Comparison of ENCODE assay signal across 15 cellular contexts in the genomic region with DNA sequence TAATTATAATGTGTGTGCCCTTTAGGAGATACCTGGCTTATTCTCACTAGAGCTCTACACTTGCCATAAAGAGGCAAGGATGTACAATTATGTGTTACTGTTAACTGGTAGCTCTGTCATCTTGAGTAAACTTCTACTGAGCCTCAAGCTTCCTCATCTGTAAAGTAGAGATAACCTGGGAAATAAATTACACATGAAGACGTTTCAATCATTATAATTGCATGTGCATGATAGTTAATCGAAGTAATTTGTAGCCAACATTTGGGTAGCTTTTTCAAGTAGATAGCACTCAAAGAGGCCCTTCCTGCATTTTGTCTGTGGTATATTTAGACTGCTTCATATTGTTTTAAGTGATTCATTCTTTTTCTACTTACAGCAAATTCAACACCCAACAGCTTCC. TPM values are rescaled to one million over a fixed set of nuclear protein-coding genes. Genes with fewer than 3 reads are reported as not detected.
A peak's percentile ranks its signal among the peaks of the same experiment; 100 is the strongest.
DNase-seq lines count a peak whose midpoint lies in the region; ATAC-seq and TF ChIP-seq lines count a peak whose summit lies in the region.
"Had no signal": no experiment of that assay in that cellular context is flagged by ENCODE, and none has a peak within 500 bp of the region (broad histone marks: within the 10 kb centered on the region; RNA-seq: fewer than 3 reads in every experiment).

No MANE protein-coding gene starts in this region.

- peaks cover 21% of the 10 kb centered on the region for H3K36me3 Mint-ChIP-seq in CD4-positive, CD25-positive, alpha-beta regulatory T cell
- peaks cover 63% of the 10 kb centered on the region for H3K36me3 Mint-ChIP-seq in WTC11

- peak overlapping the region; percentile 57 for H3K4me2 ChIP-seq in DOHH2 (ENCODE audit: low read length)
- H3K4me2 ChIP-seq in mesendoderm (ENCODE audit: low read length): no peak overlapping the region

- WGBS in mesendoderm (ENCODE audit: extremely low coverage, insufficient coverage, low lambda C conversion rate): no CpG with 5 or more reads among the region's 2 CpGs
- 53 to 65% methylated on average over 2 of the region's 2 CpGs for WGBS in body of pancreas, 2 donors

- H4K5ac ChIP-seq in mesendoderm (ENCODE audit: low read length): no peak overlapping the region

- no peak overlapping the region for H3K56ac ChIP-seq in mesendoderm (ENCODE audit: low read length)

- H3K79me2 ChIP-seq in DOHH2 (ENCODE audit: control insufficient read depth, low read length): peaks cover 93% of the 10 kb centered on the region
- peaks cover 40% of the 10 kb centered on the region for H3K79me2 ChIP-seq in mesendoderm (ENCODE audit: control insufficient read depth, insufficient read depth, low read length)

- peaks cover 50% of the 10 kb centered on the region for H3F3A ChIP-seq in DOHH2 (ENCODE audit: control insufficient read depth, insufficient read depth)

- peaks cover 57% of the 10 kb centered on the region for H3K36me3 ChIP-seq in CD4-positive, CD25-positive, alpha-beta regulatory T cell (ENCODE audit: control insufficient read depth, insufficient read depth, low read length)
- peaks cover 92% of the 10 kb centered on the region for H3K36me3 ChIP-seq in DOHH2 (ENCODE audit: control insufficient read depth, low read length)
- H3K36me3 ChIP-seq in mesendoderm (ENCODE audit: control insufficient read depth, insufficient read depth, low read length): peaks cover 6% of the 10 kb centered on the region
- H3K36me3 ChIP-seq in body of pancreas (replicated peaks in 1 of 2; ENCODE audit: insufficient read depth in 1 of 2, low read depth in 2 of 2): peaks cover 0 to 30% of the 10 kb centered on the region in 2 donors

- peak overlapping the region in 2 of 3 donors; percentile 56 to 80 for H3K27ac Mint-ChIP-seq in CD4-positive, CD25-positive, alpha-beta regulatory T cell
- peak overlapping the region; percentile 80; the same call in 1 of the 2 replicates for H3K27ac Mint-ChIP-seq in WTC11

- ATAC-seq in CD4-positive, CD25-positive, alpha-beta regulatory T cell (ENCODE audit: low read depth in 2 of 2): no peak
- ATAC-seq in WTC11 (no peak), body of pancreas (no peak), HG03039 (IDR thresholded peaks at IDR 0.05; ENCODE audit: unreplicated experiment) (no peak), GM21723 (IDR thresholded peaks at IDR 0.05; ENCODE audit: unreplicated experiment) (no peak)
- ATAC-seq: left lung had no signal

- H4K20me1 ChIP-seq in DOHH2 (ENCODE audit: control insufficient read depth, insufficient read depth, low read depth, low read length): peaks cover 11% of the 10 kb centered on the region

- peak overlapping the region; percentile 77 for H3K9ac ChIP-seq in mesendoderm (ENCODE audit: low read length)

- H2BK120ac ChIP-seq in mesendoderm (ENCODE audit: low read depth, low read length): no peak overlapping the region

- no peak overlapping the region for H3K4ac ChIP-seq in mesendoderm (ENCODE audit: low read depth, low read length)

- no peaks in the 10 kb centered on the region for H3K27me3 Mint-ChIP-seq in CD4-positive, CD25-positive, alpha-beta regulatory T cell
- no peaks in the 10 kb centered on the region for H3K27me3 Mint-ChIP-seq in WTC11 (ENCODE audit: low read depth)

- H4K8ac ChIP-seq in mesendoderm (ENCODE audit: low read depth, low read length): no peak overlapping the region

- H2AK5ac ChIP-seq in mesendoderm (ENCODE audit: low read length): no peak overlapping the region

- H3K4me1 ChIP-seq in CD4-positive, CD25-positive, alpha-beta regulatory T cell (ENCODE audit: control insufficient read depth, insufficient read depth, low read length, poor library complexity, severe bottlenecking): peaks cover 28% of the 10 kb centered on the region
- H3K4me1 ChIP-seq in DOHH2 (ENCODE audit: control insufficient read depth, low read length) (peaks cover 55% of the 10 kb centered on the region), mesendoderm (ENCODE audit: control insufficient read depth, low read depth, low read length) (peaks cover 4% of the 10 kb centered on the region), body of pancreas (peaks cover 45% of the 10 kb centered on the region)

- CTCF ChIA-PET in WTC11 (lab: Charles Lee): interaction anchor here (0.6 kb wide), 1 partner anchor 10 kb away, joined by 3 read pairs; no protein-coding TSS in a partner anchor

- intact Hi-C loops in body of pancreas (cut with DNase I): no loop called here

- H3K9me3 ChIP-seq in CD4-positive, CD25-positive, alpha-beta regulatory T cell (ENCODE audit: control insufficient read depth in 2 of 2, low read length in 2 of 2): no peaks in the 10 kb centered on the region
- H3K9me3 ChIP-seq in DOHH2 (ENCODE audit: control insufficient read depth, insufficient read depth, low read length) (no peaks in the 10 kb centered on the region), body of pancreas (no peaks in the 10 kb centered on the region)
- H3K9me3 ChIP-seq: left lung had no signal

- DNase-seq in CD4-positive, CD25-positive, alpha-beta regulatory T cell: no peak
- DNase-seq in WTC11 (ENCODE audit: low spot score) (no peak), mesendoderm (no peak), body of pancreas (no peak)
- DNase-seq: activated gamma-delta T cell, head of caudate nucleus, left lung, NCI-H526, SHP77 treated with DMSO at 0.1 percent for 48 hours, WERI-Rb-1 had no signal

- no peaks in the 10 kb centered on the region for H3K9me3 Mint-ChIP-seq in CD4-positive, CD25-positive, alpha-beta regulatory T cell
- H3K9me3 Mint-ChIP-seq in WTC11: no peaks in the 10 kb centered on the region

- H3K27me3 ChIP-seq in CD4-positive, CD25-positive, alpha-beta regulatory T cell (ENCODE audit: control insufficient read depth, insufficient read depth, low read length): no peaks in the 10 kb centered on the region
- H3K27me3 ChIP-seq in DOHH2 (ENCODE audit: control insufficient read depth, low read length) (no peaks in the 10 kb centered on the region), mesendoderm (ENCODE audit: insufficient read depth, low read length, poor library complexity) (no peaks in the 10 kb centered on the region), body of pancreas (no peaks in the 10 kb centered on the region)
- H3K27me3 ChIP-seq: left lung had no signal

- peak overlapping the region in 2 of 4 donors; percentile 30 to 90 for H3K4me3 Mint-ChIP-seq in CD4-positive, CD25-positive, alpha-beta regulatory T cell
- peak overlapping the region; percentile 27; the same call in 1 of the 2 replicates for H3K4me3 Mint-ChIP-seq in WTC11

- peak overlapping the region; percentile 5 for H3K27ac ChIP-seq in CD4-positive, CD25-positive, alpha-beta regulatory T cell (ENCODE audit: insufficient read depth, low read length, poor library complexity, severe bottlenecking)
- H3K27ac ChIP-seq in DOHH2 (ENCODE audit: low read depth, low read length) (peak overlapping the region; percentile 22; the same call in 1 of the 2 replicates), mesendoderm (ENCODE audit: low read depth, low read length) (no peak overlapping the region), body of pancreas (no peak overlapping the region)
- H3K27ac ChIP-seq: epithelial cell of prostate, left lung, skin epidermis had no signal

- H3K79me1 ChIP-seq in mesendoderm (ENCODE audit: low read length): no peaks in the 10 kb centered on the region

- no peak for TF ChIP-seq CTCF in DOHH2 (IDR thresholded peaks at IDR 0.05; ENCODE audit: low read depth, low read length, poor library complexity, severe bottlenecking)
- TF ChIP-seq CTCF in WTC11 (IDR thresholded peaks at IDR 0.05): no peak
- no peak for TF ChIP-seq CTCF in body of pancreas (IDR thresholded peaks at IDR 0.05)

- no peak overlapping the region for H2BK5ac ChIP-seq in mesendoderm (ENCODE audit: low read length)

- H3K18ac ChIP-seq in mesendoderm (ENCODE audit: low read length): no peak overlapping the region

- H3K9me2 ChIP-seq in DOHH2 (replicated peaks; ENCODE audit: control insufficient read depth, low read length): no peaks in the 10 kb centered on the region

- no peak overlapping the region for H2BK15ac ChIP-seq in mesendoderm (replicated peaks; ENCODE audit: low read depth)

- no peak for TF ChIP-seq POLR2A in body of pancreas (IDR thresholded peaks at IDR 0.05)

- H3K23ac ChIP-seq in mesendoderm (ENCODE audit: low read length): no peak overlapping the region

- POLR2A ChIA-PET in WTC11 (lab: Charles Lee): interaction anchor here (1.2 kb wide), 1 partner anchor 20 kb away, joined by 4 read pairs; no protein-coding TSS in a partner anchor

- H3K4me1 Mint-ChIP-seq in CD4-positive, CD25-positive, alpha-beta regulatory T cell: peaks cover 13 to 54% (median 26%) of the 10 kb centered on the region in 4 donors
- H3K4me1 Mint-ChIP-seq in WTC11: peaks cover 17% of the 10 kb centered on the region

- H3K4me3 ChIP-seq in CD4-positive, CD25-positive, alpha-beta regulatory T cell (ENCODE audit: low read depth, low read length): no peak overlapping the region
- peak overlapping the region; percentile 77 for H3K4me3 ChIP-seq in DOHH2 (ENCODE audit: low read length)
- no peak overlapping the region for H3K4me3 ChIP-seq in mesendoderm (ENCODE audit: low read length)
- H3K4me3 ChIP-seq in body of pancreas: no peak overlapping the region
- H3K4me3 ChIP-seq: left lung, skin epidermis had no signal

RNA-seq across cellular contexts. Expression of a gene that starts 2.4 kb away (rescaled TPM):
- 42.0 TPM for total RNA-seq in CD4-positive, CD25-positive, alpha-beta regulatory T cell
- polyA plus RNA-seq in CD4-positive, CD25-positive, alpha-beta regulatory T cell: 10 to 100 TPM; 82.1 to 96.2 (median 89.8) TPM
- total RNA-seq in WTC11 (2021) (208 to 246 TPM (median 209 TPM) in 3 replicates), body of pancreas (10 to 100 TPM; 74.5 to 75.8 TPM)
- polyA plus RNA-seq in mesendoderm (2013, experiment 1 of 2): 470 TPM
- polyA plus RNA-seq in mesendoderm (2013, experiment 2 of 2): 462 TPM

RNA-seq across cellular contexts. Expression of a gene that starts 2.7 kb away (rescaled TPM):
- total RNA-seq in CD4-positive, CD25-positive, alpha-beta regulatory T cell: 1.5 TPM
- 1 to 10 TPM; 4.1 to 6.6 (median 5.9) TPM for polyA plus RNA-seq in CD4-positive, CD25-positive, alpha-beta regulatory T cell
- total RNA-seq in WTC11 (2021) (43.7 to 49.3 TPM (median 49.2 TPM) in 3 replicates), body of pancreas (10 to 100 TPM in 1 of 2 donors, 1 to 10 TPM in 1; 4.6 to 14.3 TPM)
- 23.3 TPM for polyA plus RNA-seq in mesendoderm (2013, experiment 1 of 2)
- 24.0 TPM for polyA plus RNA-seq in mesendoderm (2013, experiment 2 of 2)

RNA-seq across cellular contexts. Expression of a gene that starts 10.1 kb away (rescaled TPM):
- total RNA-seq in CD4-positive, CD25-positive, alpha-beta regulatory T cell: 114 TPM
- 100 to 1,000 TPM; 166 to 205 (median 192) TPM for polyA plus RNA-seq in CD4-positive, CD25-positive, alpha-beta regulatory T cell
- total RNA-seq in WTC11 (2021) (99.6 to 105 TPM (median 99.6 TPM) in 3 replicates), body of pancreas (100 to 1,000 TPM; 105 to 143 TPM)
- polyA plus RNA-seq in mesendoderm (2013, experiment 1 of 2): 27.7 TPM
- 27.7 TPM for polyA plus RNA-seq in mesendoderm (2013, experiment 2 of 2)

RNA-seq across cellular contexts. Expression of a gene that starts 38.8 kb away (rescaled TPM):
- total RNA-seq in CD4-positive, CD25-positive, alpha-beta regulatory T cell: 8.2 TPM
- polyA plus RNA-seq in CD4-positive, CD25-positive, alpha-beta regulatory T cell: under 1 TPM; 0.08 to 0.71 (median 0.25) TPM
- total RNA-seq in WTC11 (2021): not detected in 3 replicates
- polyA plus RNA-seq in mesendoderm (2013, experiment 1 of 2): 0.10 TPM
- polyA plus RNA-seq in mesendoderm (2013, experiment 2 of 2): 0.06 TPM
- total RNA-seq in body of pancreas: not detected

RNA-seq across cellular contexts. Expression of a gene that starts 52.3 kb away (rescaled TPM):
- 243 TPM for total RNA-seq in CD4-positive, CD25-positive, alpha-beta regulatory T cell
- 100 to 1,000 TPM; 505 to 622 (median 531) TPM for polyA plus RNA-seq in CD4-positive, CD25-positive, alpha-beta regulatory T cell
- total RNA-seq in WTC11 (2021): 2.2 to 2.4 TPM (median 2.2 TPM) in 3 replicates
- polyA plus RNA-seq in mesendoderm (2013, experiment 1 of 2): 182 TPM
- polyA plus RNA-seq in mesendoderm (2013, experiment 2 of 2): 181 TPM
- total RNA-seq in body of pancreas: 100 to 1,000 TPM; 154 to 194 TPM

Comparison
In these comparisons a context has a peak if more than half of its experiments do, and no peak if none do; other contexts are left out.
1. H3K27ac ChIP-seq: peak in CD4-positive, CD25-positive, alpha-beta regulatory T cell (single experiment) and DOHH2 (single experiment); none in mesendoderm (single experiment) and body of pancreas (0 of 4).